In the genomic region with DNA sequence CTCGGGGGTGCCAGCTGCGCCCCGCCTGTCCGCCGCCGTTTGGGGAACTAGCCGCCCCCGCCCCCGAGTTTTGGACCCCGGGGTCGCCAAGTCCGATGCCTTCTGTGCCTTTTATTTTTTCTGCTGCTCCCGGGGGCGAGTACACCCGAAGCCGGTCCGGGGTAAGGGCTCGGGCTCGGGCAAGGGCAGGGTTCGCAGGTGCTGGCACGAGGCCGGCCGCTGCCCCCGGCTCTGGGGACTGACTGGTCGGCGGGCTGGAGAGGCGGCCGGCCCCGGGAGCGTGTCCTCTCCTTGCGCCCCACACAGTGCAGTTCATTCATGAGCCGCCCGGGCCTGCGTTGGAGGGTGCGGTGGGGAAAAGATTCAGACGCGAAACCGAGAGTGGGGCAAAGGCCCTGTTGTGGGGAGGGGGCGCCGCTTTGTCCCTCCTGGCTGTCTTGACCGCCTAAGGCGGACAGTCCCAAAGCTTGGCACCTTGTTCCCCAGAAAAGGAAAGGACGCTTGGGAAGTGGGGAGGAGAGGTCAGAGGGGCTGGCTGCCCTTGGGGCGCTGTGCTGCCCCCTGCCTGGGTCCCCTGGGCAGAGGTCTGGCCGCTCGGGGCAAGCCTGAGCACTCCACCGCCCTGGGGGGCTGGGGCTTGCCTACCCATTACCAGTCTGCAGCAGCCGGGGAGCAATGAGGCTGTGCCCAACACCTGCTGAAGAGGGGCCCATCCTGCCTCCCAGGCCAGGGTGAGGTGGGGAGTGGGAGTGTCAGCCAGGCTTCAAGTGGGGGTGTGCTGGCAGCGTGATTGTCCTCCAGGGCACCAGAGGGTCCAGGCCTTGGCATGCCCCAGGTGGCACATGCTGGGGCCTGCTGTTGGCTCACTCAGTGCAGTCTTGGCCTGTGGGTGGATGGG, we compare ENCODE assay signal across 8 cellular contexts. TPM values are rescaled to one million over a fixed set of nuclear protein-coding genes. Genes with fewer than 3 reads are reported as not detected.
DNase-seq lines count a peak whose midpoint lies in the region; ATAC-seq and TF ChIP-seq lines count a peak whose summit lies in the region.

No MANE protein-coding gene starts in this region.

- H3K36me3 ChIP-seq in heart right ventricle: no peaks in the 10 kb centered on the region

- H3K27me3 ChIP-seq in heart right ventricle: no peaks in the 10 kb centered on the region

- intact Hi-C loops in heart right ventricle (cut with DNase I): no loop called here
- intact Hi-C loops in posterior cingulate gyrus (cut with DNase I): no loop called here

- H3K4me3 Mint-ChIP-seq in activated naive CD8-positive, alpha-beta T cell treated with anti-CD3 and anti-CD28 coated beads for 36 hours: peak overlapping the region; percentile 76

- H3K4me1 ChIP-seq in heart right ventricle: peaks cover 2 to 62% (median 43%) of the 10 kb centered on the region in 9 donors

- H3K27ac ChIP-seq in heart right ventricle: peak overlapping the region in 9 of 10 donors; percentile 76 to 97 (median 94)

- peak; percentile 40 to 70 (median 52) for ATAC-seq in heart right ventricle
- no peak for ATAC-seq in GM19463 (IDR thresholded peaks at IDR 0.05; ENCODE audit: unreplicated experiment)

- no peak overlapping the region for H3K27ac Mint-ChIP-seq in activated naive CD8-positive, alpha-beta T cell treated with anti-CD3 and anti-CD28 coated beads for 36 hours

- peak overlapping the region; percentile 89 to 100 (median 97) for H3K4me3 ChIP-seq in heart right ventricle

- no peaks in the 10 kb centered on the region for H3K9me3 Mint-ChIP-seq in activated naive CD8-positive, alpha-beta T cell treated with anti-CD3 and anti-CD28 coated beads for 36 hours

- peak; percentile 29 for DNase-seq in activated T-cell treated with anti-CD3 and anti-CD28 coated beads, Interleukin-2, amount 50 U/mL, for 1 hour
- DNase-seq in activated T-cell treated with anti-CD3 and anti-CD28 coated beads for 4 hours (no peak), Kasumi-1 (lab: John Stamatoyannopoulos, UW) (peak; percentile 14 to 35), heart right ventricle (peak; percentile 38 to 51), posterior cingulate gyrus (peak in 9 of 10 donors; percentile 29 to 90 (median 39)), T-helper 9 cell (no peak)
- DNase-seq in activated naive CD8-positive, alpha-beta T cell treated with anti-CD3 and anti-CD28 coated beads for 36 hours: peak; percentile 22

- peak in 5 of 9 donors; percentile 10 to 19 (median 18) for TF ChIP-seq CTCF in heart right ventricle (IDR thresholded peaks at IDR 0.05)

- peaks cover 39% of the 10 kb centered on the region for H3K4me1 Mint-ChIP-seq in activated naive CD8-positive, alpha-beta T cell treated with anti-CD3 and anti-CD28 coated beads for 36 hours

- peaks cover 20% of the 10 kb centered on the region for H3K36me3 Mint-ChIP-seq in activated naive CD8-positive, alpha-beta T cell treated with anti-CD3 and anti-CD28 coated beads for 36 hours

- 5 to 7% methylated on average over 49 of the region's 49 CpGs for WGBS in heart right ventricle, 2 donors

- no peaks in the 10 kb centered on the region for H3K27me3 Mint-ChIP-seq in activated naive CD8-positive, alpha-beta T cell treated with anti-CD3 and anti-CD28 coated beads for 36 hours

- H3K9me3 ChIP-seq in heart right ventricle: no peaks in the 10 kb centered on the region

RNA-seq across cellular contexts. Expression of a gene that starts 0.9 kb away (rescaled TPM):
- 10 to 100 TPM; 11.7 to 12.1 TPM for total RNA-seq in activated naive CD8-positive, alpha-beta T cell treated with anti-CD3 and anti-CD28 coated beads for 36 hours
- total RNA-seq in heart right ventricle: 10 to 100 TPM; 32.2 to 67.1 (median 37.6) TPM
- 10 to 100 TPM; 20.3 to 37.4 TPM for polyA plus RNA-seq in heart right ventricle

RNA-seq across cellular contexts. Expression of a gene that starts 1.0 kb away (rescaled TPM):
- 10 to 100 TPM; 58.5 to 60.8 TPM for total RNA-seq in activated naive CD8-positive, alpha-beta T cell treated with anti-CD3 and anti-CD28 coated beads for 36 hours
- 10 to 100 TPM; 35.1 to 51.5 (median 41.4) TPM for total RNA-seq in heart right ventricle
- 10 to 100 TPM; 29.9 to 89.7 TPM for polyA plus RNA-seq in heart right ventricle

RNA-seq across cellular contexts. Expression of a gene that starts 30.4 kb away (rescaled TPM):
- total RNA-seq in activated naive CD8-positive, alpha-beta T cell treated with anti-CD3 and anti-CD28 coated beads for 36 hours: under 1 TPM; 0.12 to 0.25 TPM
- total RNA-seq in heart right ventricle: under 1 TPM in 6 of 10 donors, not detected in 4; 0.09 to 0.72 (median 0.24) TPM
- under 1 TPM; 0.32 to 0.37 TPM for polyA plus RNA-seq in heart right ventricle

Comparison
In these comparisons a context has a peak if more than half of its experiments do, and no peak if none do; other contexts are left out.
1. DNase-seq: peak in activated T-cell treated with anti-CD3 and anti-CD28 coated beads, Interleukin-2, amount 50 U/mL, for 1 hour (single experiment), Kasumi-1 (2 of 2), activated naive CD8-positive, alpha-beta T cell treated with anti-CD3 and anti-CD28 coated beads for 36 hours (single experiment), heart right ventricle (2 of 2) and posterior cingulate gyrus (9 of 10); none in activated T-cell treated with anti-CD3 and anti-CD28 coated beads for 4 hours (single experiment) and T-helper 9 cell (single experiment).